Comparison of ENCODE assay signal across 20 cellular contexts in genomic region chr11:7167976-7168740, GRCh38.
DNase-seq lines count a peak whose midpoint lies in the region; ATAC-seq and TF ChIP-seq lines count a peak whose summit lies in the region.
"Had no signal": no experiment of that assay in that cellular context is flagged by ENCODE, and none has a peak within 500 bp of the region (broad histone marks: within the 10 kb centered on the region; RNA-seq: fewer than 3 reads in every experiment).

No MANE protein-coding gene starts in this region.

- H3K4me1 ChIP-seq in PC-3 (ENCODE audit: insufficient read depth, low read length) (no peaks in the 10 kb centered on the region), foreskin keratinocyte (no peaks in the 10 kb centered on the region)
- H3K4me1 ChIP-seq: colonic mucosa, stomach, upper lobe of right lung had no signal

- H3K36me3 ChIP-seq in PC-3 (ENCODE audit: low read depth, low read length) = no peaks in the 10 kb centered on the region
- H3K36me3 ChIP-seq: colonic mucosa, stomach, upper lobe of right lung had no signal

- H2AFZ ChIP-seq in PC-3 (ENCODE audit: low read length) = no peak overlapping the region
- H2AFZ ChIP-seq: hepatocyte had no signal

- no peak overlapping the region for H3K4me2 ChIP-seq in PC-3 (ENCODE audit: low read length)
- H3K4me2 ChIP-seq: hepatocyte, smooth muscle cell had no signal

- H3K27me3 ChIP-seq in PC-3 (ENCODE audit: low read length) (no peaks in the 10 kb centered on the region), foreskin keratinocyte (no peaks in the 10 kb centered on the region)
- H3K27me3 ChIP-seq: colonic mucosa, hepatocyte, stomach, upper lobe of right lung had no signal

- no peak for ATAC-seq in PC-3
- ATAC-seq in foreskin keratinocyte = peak; percentile 15
- no peak for ATAC-seq in stimulated activated naive CD8-positive, alpha-beta T cell treated with anti-CD3 and anti-CD28 coated beads, Interleukin-15, Interleukin-2, amounts not matched to agents 100 U/mL and 50 U/mL, for 24 hours
- ATAC-seq in left ventricle myocardium superior = no peak
- ATAC-seq: T-cell, upper lobe of right lung had no signal

- CTCF ChIA-PET in PC-3 (lab: Charles Lee) = no interaction called here

- intact Hi-C loops in PC-3 (cut with micrococcal nuclease) = no loop called here
- intact Hi-C loops in left ventricle myocardium superior (cut with micrococcal nuclease) = no loop called here

- H3K27ac ChIP-seq in PC-3 (ENCODE audit: low read length) (no peak overlapping the region), foreskin keratinocyte (no peak overlapping the region)
- H3K27ac ChIP-seq: colonic mucosa, hepatocyte, stomach, upper lobe of right lung had no signal

- H3F3A ChIP-seq in PC-3 (ENCODE audit: low read length, unreplicated experiment) = no peaks in the 10 kb centered on the region

- H3K9ac ChIP-seq in PC-3 (ENCODE audit: low read length) = no peak overlapping the region

- no peak overlapping the region for H3K4me3 ChIP-seq in PC-3 (ENCODE audit: low read length)
- H3K4me3 ChIP-seq: colonic mucosa, hepatocyte, smooth muscle cell, stomach, upper lobe of right lung had no signal

- no peaks in the 10 kb centered on the region for H3K9me3 ChIP-seq in PC-3 (ENCODE audit: low read length)
- H3K9me3 ChIP-seq: colonic mucosa, stomach, upper lobe of right lung had no signal

- no peaks in the 10 kb centered on the region for H3K9me2 ChIP-seq in PC-3 (replicated peaks; ENCODE audit: low read length)

- TF ChIP-seq CTCF in GM12873 (IDR thresholded peaks at IDR 0.05; ENCODE audit: insufficient read depth, low read depth, low read length, missing control alignments) (peak; percentile 1), PC-3 (conservative IDR thresholded peaks at IDR 0.05; ENCODE audit: low read depth, low read length) (peak; percentile 30; the same call in 1 of the 2 replicates), foreskin keratinocyte (conservative IDR thresholded peaks at IDR 0.05) (no peak)

- H4K20me1 ChIP-seq in PC-3 (ENCODE audit: low read length) = no peaks in the 10 kb centered on the region

- DNase-seq in NAMALWA (ENCODE audit: low spot score) (peak; percentile 13), PC-3 (no peak), foreskin keratinocyte (no peak), left ventricle myocardium superior (no peak), NCI-H187 treated with DMSO at 0.1 percent for 48 hours (lab: John Stamatoyannopoulos, UW) (no peak)
- DNase-seq in stimulated activated naive CD8-positive, alpha-beta T cell treated with anti-CD3 and anti-CD28 coated beads, Interleukin-15, Interleukin-2, amounts not matched to agents 100 U/mL and 50 U/mL, for 24 hours = no peak
- DNase-seq in activated CD4-positive, alpha-beta T cell treated with anti-CD3 and anti-CD28 coated beads for 48 hours = no peak
- DNase-seq: activated CD4-positive, alpha-beta T cell treated with anti-CD3 and anti-CD28 coated beads, Interleukin-2, amount 10 ng/mL, durations not matched to agents 24 days and 14 days; activated naive CD8-positive, alpha-beta T cell treated with anti-CD3 and anti-CD28 coated beads, Interleukin-2, amount 10 ng/mL, durations not matched to agents 7 days and 5 days; colonic mucosa; IMR-90; NCI-H2081 treated with DMSO at 0.1 percent for 48 hours; SIG-M5; stimulated activated CD4-positive, alpha-beta T cell treated with anti-CD3 and anti-CD28 coated beads, Interleukin-2, amount 100 ng/mL, for 48 hours; stomach; T-cell; upper lobe of right lung had no signal

- POLR2A ChIA-PET in PC-3 (lab: Charles Lee; ENCODE audit: unreplicated experiment) = no interaction called here

- BruUV-seq in PC-3 (replicated peaks; lab: Mats Ljungman, UMichigan) = no TSS peak

- no peaks in the 10 kb centered on the region for H3K79me2 ChIP-seq in PC-3 (ENCODE audit: low read length)
- H3K79me2 ChIP-seq: hepatocyte had no signal
